1 cellular context compared by ENCODE assay signal in genomic region chr1:111587509-111588174, GRCh38.
A peak's percentile ranks its signal among the peaks of the same experiment; 100 is the strongest.
TF ChIP-seq lines count a peak whose summit lies in the region.

No MANE protein-coding gene starts in this region.

TF ChIP-seq in K562, 482 proteins besides CTCF, POLR2A, EP300 and RAD21:
- TF ChIP-seq DMBX1 (CRISPR knock-in tag; IDR thresholded peaks at IDR 0.05; ENCODE audit: borderline replicate concordance) (no peak), FOXM1 (IDR thresholded peaks at IDR 0.05; ENCODE audit: low read depth) (no peak), FOXM1 (CRISPR knock-in tag; IDR thresholded peaks at IDR 0.05; ENCODE audit: low read depth) (no peak), SMARCA4 (IDR thresholded peaks at IDR 0.05) (peak; percentile 39), EGR1 (conservative IDR thresholded peaks at IDR 0.05) (peak; percentile 89), KDM1A (IDR thresholded peaks at IDR 0.05) (peak; percentile 31 to 56; a peak in 2 of 4 replicates), XRCC3 (IDR thresholded peaks at IDR 0.05) (no peak), BCOR (IDR thresholded peaks at IDR 0.05) (peak; percentile 59; the same call in 1 of the 2 replicates), MAFG (tag; conservative IDR thresholded peaks at IDR 0.05) (no peak), DPF2 (IDR thresholded peaks at IDR 0.05) (peak; percentile 25; the same call in 1 of the 2 replicates), ARID1B (IDR thresholded peaks at IDR 0.05) (0 out of 2 replicates have a peak, but pooled peaks have one; percentile 17), NCOR1 (IDR thresholded peaks at IDR 0.05) (no peak)
- TF ChIP-seq, protein P1, sequence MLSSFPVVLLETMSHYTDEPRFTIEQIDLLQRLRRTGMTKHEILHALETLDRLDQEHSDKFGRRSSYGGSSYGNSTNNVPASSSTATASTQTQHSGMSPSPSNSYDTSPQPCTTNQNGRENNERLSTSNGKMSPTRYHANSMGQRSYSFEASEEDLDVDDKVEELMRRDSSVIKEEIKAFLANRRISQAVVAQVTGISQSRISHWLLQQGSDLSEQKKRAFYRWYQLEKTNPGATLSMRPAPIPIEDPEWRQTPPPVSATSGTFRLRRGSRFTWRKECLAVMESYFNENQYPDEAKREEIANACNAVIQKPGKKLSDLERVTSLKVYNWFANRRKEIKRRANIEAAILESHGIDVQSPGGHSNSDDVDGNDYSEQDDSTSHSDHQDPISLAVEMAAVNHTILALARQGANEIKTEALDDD (IDR thresholded peaks at IDR 0.05): peak; percentile 11; the same call in 1 of the 2 replicates
